Comparison of ENCODE assay signal across 20 cellular contexts in the genomic region with DNA sequence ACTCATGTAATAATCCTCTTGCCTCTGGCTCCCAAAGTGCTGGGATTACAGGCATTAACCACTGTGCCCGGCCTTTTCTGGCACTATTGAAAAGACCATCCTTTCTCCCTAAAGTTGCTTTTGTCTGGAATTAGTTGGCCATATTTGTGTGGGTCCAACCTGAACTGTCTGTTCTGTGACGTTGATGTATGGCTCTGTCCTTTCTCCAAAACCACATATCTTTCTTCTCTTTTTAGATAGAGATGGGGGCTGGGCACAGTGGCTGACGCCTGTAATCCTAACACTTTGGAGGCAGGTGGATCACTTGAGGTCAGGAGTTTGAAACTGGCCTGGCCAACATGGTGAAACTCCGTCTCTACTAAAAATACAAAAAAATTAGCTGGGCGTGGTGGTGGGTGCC. TPM values are rescaled to one million over a fixed set of nuclear protein-coding genes. Genes with fewer than 3 reads are reported as not detected.
DNase-seq lines count a peak whose midpoint lies in the region; ATAC-seq and TF ChIP-seq lines count a peak whose summit lies in the region.
"Had no signal": no experiment of that assay in that cellular context is flagged by ENCODE, and none has a peak within 500 bp of the region (broad histone marks: within the 10 kb centered on the region; RNA-seq: fewer than 3 reads in every experiment).

No MANE protein-coding gene starts in this region.

- H4K20me1 ChIP-seq in BLaER1, result peaks cover 15% of the 10 kb centered on the region

- H3K9me3 Mint-ChIP-seq in nephron progenitor cell, result peaks cover 25% of the 10 kb centered on the region
- peaks cover 0 to 4% (median 0%) of the 10 kb centered on the region in 9 donors for H3K9me3 Mint-ChIP-seq in naive thymus-derived CD8-positive, alpha-beta T cell
- H3K9me3 Mint-ChIP-seq: IgD-negative memory B cell had no signal

- no peak overlapping the region for H3K4me3 Mint-ChIP-seq in T-helper 17 cell
- H3K4me3 Mint-ChIP-seq in nephron progenitor cell, result no peak overlapping the region
- no peak overlapping the region for H3K4me3 Mint-ChIP-seq in naive thymus-derived CD8-positive, alpha-beta T cell

- H3K9ac ChIP-seq in BLaER1, result no peak overlapping the region
- H3K9ac ChIP-seq: GM23248 had no signal

- ATAC-seq in T-helper 17 cell, result no peak
- ATAC-seq in GM18907 (IDR thresholded peaks at IDR 0.05; ENCODE audit: unreplicated experiment), result no peak
- ATAC-seq in naive thymus-derived CD8-positive, alpha-beta T cell, result no peak
- ATAC-seq: PC-3 had no signal

- H3K4me3 ChIP-seq in BLaER1, result no peak overlapping the region
- H3K4me3 ChIP-seq in dorsolateral prefrontal cortex, result no peak overlapping the region
- no peak overlapping the region for H3K4me3 ChIP-seq in effector memory CD4-positive, alpha-beta T cell (ENCODE audit: insufficient read depth, low read depth, low read length, poor library complexity, severe bottlenecking)
- H3K4me3 ChIP-seq: GM23248, SJCRH30 had no signal

- POLR2A ChIA-PET in naive thymus-derived CD8-positive, alpha-beta T cell (lab: Charles Lee), result interaction anchor here (0.6 to 1.1 kb wide), 2 partner anchors 19 to 91 kb away, joined by 3 to 4 read pairs; no protein-coding TSS in a partner anchor

- H3K27ac Mint-ChIP-seq in T-helper 17 cell, result peak overlapping the region; percentile 74
- peak overlapping the region; percentile 85 for H3K27ac Mint-ChIP-seq in nephron progenitor cell
- peak overlapping the region in 2 of 10 donors; percentile 3 to 46 for H3K27ac Mint-ChIP-seq in naive thymus-derived CD8-positive, alpha-beta T cell

- H3K36me3 Mint-ChIP-seq in T-helper 17 cell (ENCODE audit: low read depth) (peaks cover 3% of the 10 kb centered on the region), nephron progenitor cell (ENCODE audit: low read depth) (peaks cover 25% of the 10 kb centered on the region)
- peaks cover 0 to 34% (median 9%) of the 10 kb centered on the region in 3 donors for H3K36me3 Mint-ChIP-seq in naive thymus-derived CD8-positive, alpha-beta T cell

- peaks cover 59% of the 10 kb centered on the region for H3K36me3 ChIP-seq in BLaER1
- H3K36me3 ChIP-seq in effector memory CD4-positive, alpha-beta T cell (ENCODE audit: control insufficient read depth, insufficient read depth, low read length), result no peaks in the 10 kb centered on the region

- DNase-seq in T-helper 17 cell (no peak), dorsolateral prefrontal cortex (no peak), nephron progenitor cell (no peak), NCI-H1694 treated with DMSO at 0.1 percent for 48 hours (lab: John Stamatoyannopoulos, UW) (no peak)
- no peak for DNase-seq in effector memory CD4-positive, alpha-beta T cell
- DNase-seq in naive thymus-derived CD8-positive, alpha-beta T cell, result no peak
- DNase-seq: DMS53, GM23248, HCEC 1CT, NCI-H1930, NCI-H2171, NCI-H446 treated with DMSO at 0.1 percent for 48 hours, NCI-H748 treated with DMSO at 0.1 percent for 48 hours, PC-3, SJCRH30 had no signal

- TF ChIP-seq CTCF in dorsolateral prefrontal cortex (IDR thresholded peaks at IDR 0.05 in 54 of 56, conservative IDR thresholded peaks at IDR 0.05 in 2 of 56; ENCODE audit: low read depth in 1 of 56, partially characterized antibody in 56 of 56), result no peak
- TF ChIP-seq CTCF in nephron progenitor cell (IDR thresholded peaks at IDR 0.05), result no peak

- H3K27me3 Mint-ChIP-seq in T-helper 17 cell (no peaks in the 10 kb centered on the region), nephron progenitor cell (ENCODE audit: low read depth, poor library complexity) (peaks cover 4% of the 10 kb centered on the region)
- H3K27me3 Mint-ChIP-seq in naive thymus-derived CD8-positive, alpha-beta T cell, result no peaks in the 10 kb centered on the region
- H3K27me3 Mint-ChIP-seq: IgD-negative memory B cell had no signal

- intact Hi-C loops in dorsolateral prefrontal cortex (cut with DNase I), result no loop called here

- no peaks in the 10 kb centered on the region for H3K27me3 ChIP-seq in BLaER1
- H3K27me3 ChIP-seq in dorsolateral prefrontal cortex, result no peaks in the 10 kb centered on the region
- H3K27me3 ChIP-seq in effector memory CD4-positive, alpha-beta T cell (replicated peaks; ENCODE audit: control insufficient read depth, insufficient read depth, low read length, poor library complexity, severe bottlenecking), result no peaks in the 10 kb centered on the region
- H3K27me3 ChIP-seq: SJCRH30 had no signal

- H3K27ac ChIP-seq in BLaER1 (peak overlapping the region; percentile 61), dorsolateral prefrontal cortex (peak overlapping the region in 45 of 59 donors; percentile 1 to 97 (median 67))
- H3K27ac ChIP-seq in effector memory CD4-positive, alpha-beta T cell (ENCODE audit: insufficient read depth, low read length, poor library complexity, severe bottlenecking), result no peak overlapping the region
- H3K27ac ChIP-seq: GM23248, HL-60, RWPE1, SJCRH30 had no signal

- peaks cover 89% of the 10 kb centered on the region for H3K4me1 ChIP-seq in BLaER1
- peaks cover 8% of the 10 kb centered on the region for H3K4me1 ChIP-seq in effector memory CD4-positive, alpha-beta T cell (ENCODE audit: control insufficient read depth, insufficient read depth, low read length, poor library complexity, severe bottlenecking)
- H3K4me1 ChIP-seq: SJCRH30 had no signal

- peak overlapping the region; percentile 95 for H3K4me2 ChIP-seq in BLaER1

- H3K9me3 ChIP-seq in BLaER1 (peaks cover 30% of the 10 kb centered on the region), T-helper 17 cell (ENCODE audit: control insufficient read depth, low read length, poor library complexity, severe bottlenecking) (no peaks in the 10 kb centered on the region)
- no peaks in the 10 kb centered on the region for H3K9me3 ChIP-seq in effector memory CD4-positive, alpha-beta T cell (ENCODE audit: control insufficient read depth, low read length)
- H3K9me3 ChIP-seq: SJCRH30 had no signal

- H3K4me1 Mint-ChIP-seq in T-helper 17 cell, result peaks cover 29% of the 10 kb centered on the region
- H3K4me1 Mint-ChIP-seq in nephron progenitor cell, result no peaks in the 10 kb centered on the region
- peaks cover 11 to 64% (median 49%) of the 10 kb centered on the region in 4 donors for H3K4me1 Mint-ChIP-seq in naive thymus-derived CD8-positive, alpha-beta T cell

RNA-seq across cellular contexts. Expression of a gene that starts 17.9 kb away (rescaled TPM):
- 100 to 1,000 TPM; 267 to 273 TPM for total RNA-seq in T-helper 17 cell
- 100 to 1,000 TPM in 115 of 120 experiments, 10 to 100 TPM in 5; 88.3 to 281 (median 146) TPM for total RNA-seq in dorsolateral prefrontal cortex
- 100 to 1,000 TPM; 267 to 270 TPM for total RNA-seq in naive thymus-derived CD8-positive, alpha-beta T cell
- 10 to 100 TPM; 45.0 to 91.4 (median 60.9) TPM for polyA plus RNA-seq in naive thymus-derived CD8-positive, alpha-beta T cell

RNA-seq across cellular contexts. Expression of a gene that starts 34.5 kb away (rescaled TPM):
- 10 to 100 TPM; 49.4 to 56.9 TPM for total RNA-seq in T-helper 17 cell
- total RNA-seq in dorsolateral prefrontal cortex, result 100 to 1,000 TPM in 5 of 120 experiments, 10 to 100 TPM in 115; 51.0 to 106 (median 74.7) TPM
- 10 to 100 TPM; 54.7 to 62.3 TPM for total RNA-seq in naive thymus-derived CD8-positive, alpha-beta T cell
- polyA plus RNA-seq in naive thymus-derived CD8-positive, alpha-beta T cell, result 10 to 100 TPM; 33.5 to 41.0 (median 36.6) TPM
